Comparison of ENCODE assay signal across 1 cellular context in genomic region chr1:23149110-23149509, GRCh38.
TF ChIP-seq lines count a peak whose summit lies in the region.

No MANE protein-coding gene starts in this region.

TF ChIP-seq in HepG2, 621 proteins besides CTCF, POLR2A, EP300 and RAD21 (continued from another document and continues in another):
- TF ChIP-seq ZNF710 (CRISPR knock-in tag; IDR thresholded peaks at IDR 0.05; ENCODE audit: borderline replicate concordance) (peak; percentile 51; the same call in 1 of the 2 replicates), CREM (IDR thresholded peaks at IDR 0.05) (no peak), CREM (CRISPR knock-in tag; IDR thresholded peaks at IDR 0.05) (no peak), ARNTL (CRISPR knock-in tag; IDR thresholded peaks at IDR 0.05) (no peak), RXRA (CRISPR knock-in tag; IDR thresholded peaks at IDR 0.05) (no peak), ZNF317 (CRISPR knock-in tag; IDR thresholded peaks at IDR 0.05) (no peak), SSRP1 (CRISPR knock-in tag; IDR thresholded peaks at IDR 0.05) (no peak), PHF21A (CRISPR knock-in tag; IDR thresholded peaks at IDR 0.05) (no peak), SMAD1 (CRISPR knock-in tag; IDR thresholded peaks at IDR 0.05; ENCODE audit: borderline replicate concordance, low read depth) (no peak), ZNF501 (CRISPR knock-in tag; IDR thresholded peaks at IDR 0.05) (no peak), ZNF567 (CRISPR knock-in tag; IDR thresholded peaks at IDR 0.05; ENCODE audit: borderline replicate concordance) (no peak), ZNF121 (CRISPR knock-in tag; IDR thresholded peaks at IDR 0.05) (no peak), ATF7-NPFF (CRISPR knock-in tag; IDR thresholded peaks at IDR 0.05; ENCODE audit: low read depth) (no peak), CBX5 (CRISPR knock-in tag; IDR thresholded peaks at IDR 0.05; ENCODE audit: borderline replicate concordance) (no peak), KLF11 (CRISPR knock-in tag; IDR thresholded peaks at IDR 0.05) (no peak), TMF1 (CRISPR knock-in tag; IDR thresholded peaks at IDR 0.05; ENCODE audit: low read depth) (no peak), ZNF20 (CRISPR knock-in tag; IDR thresholded peaks at IDR 0.05) (no peak), ZNF34 (CRISPR knock-in tag; IDR thresholded peaks at IDR 0.05; ENCODE audit: borderline replicate concordance) (no peak), FOXO4 (CRISPR knock-in tag; conservative IDR thresholded peaks at IDR 0.05) (no peak), ZNF550 (CRISPR knock-in tag; IDR thresholded peaks at IDR 0.05; ENCODE audit: borderline replicate concordance) (no peak), RBM39 (IDR thresholded peaks at IDR 0.05; ENCODE audit: low read depth, low read length, poor library complexity, severe bottlenecking) (no peak), ZBTB7B (CRISPR knock-in tag; IDR thresholded peaks at IDR 0.05) (no peak), ATF2 (CRISPR knock-in tag; IDR thresholded peaks at IDR 0.05) (no peak), ZNF326 (CRISPR knock-in tag; IDR thresholded peaks at IDR 0.05; ENCODE audit: borderline replicate concordance) (no peak), PITX1 (CRISPR knock-in tag; IDR thresholded peaks at IDR 0.05) (0 out of 2 replicates have a peak, but pooled peaks have one; percentile 19), ZNF431 (CRISPR knock-in tag; IDR thresholded peaks at IDR 0.05; ENCODE audit: borderline replicate concordance, low read depth) (no peak), ELF3 (CRISPR knock-in tag; IDR thresholded peaks at IDR 0.05) (peak; percentile 53; the same call in 1 of the 2 replicates), ZMYM4 (CRISPR knock-in tag; IDR thresholded peaks at IDR 0.05) (peak; percentile 76), ZNF839 (CRISPR knock-in tag; IDR thresholded peaks at IDR 0.05; ENCODE audit: borderline replicate concordance) (no peak), ZIK1 (CRISPR knock-in tag; IDR thresholded peaks at IDR 0.05; ENCODE audit: borderline replicate concordance, low read depth) (no peak), SMARCC2 (IDR thresholded peaks at IDR 0.05) (no peak), U2AF1 (optimal IDR thresholded peaks at IDR 0.05; ENCODE audit: low read depth, low read length) (no peak), KAT8 (CRISPR knock-in tag; IDR thresholded peaks at IDR 0.05) (peak; percentile 33; the same call in 1 of the 2 replicates), SMARCE1 (IDR thresholded peaks at IDR 0.05; ENCODE audit: borderline replicate concordance) (no peak), XRCC5 (optimal IDR thresholded peaks at IDR 0.05; ENCODE audit: low read length) (no peak), ZNF205 (CRISPR knock-in tag; IDR thresholded peaks at IDR 0.05) (no peak), ZNF235 (CRISPR knock-in tag; IDR thresholded peaks at IDR 0.05; ENCODE audit: borderline replicate concordance) (no peak), FOXM1 (CRISPR knock-in tag; IDR thresholded peaks at IDR 0.05) (no peak), GABPA (IDR thresholded peaks at IDR 0.05; ENCODE audit: low read depth, low read length) (no peak), GABPA (CRISPR knock-in tag; IDR thresholded peaks at IDR 0.05; ENCODE audit: low read depth) (no peak), ISL2 (CRISPR knock-in tag; IDR thresholded peaks at IDR 0.05) (no peak), ZNF142 (CRISPR knock-in tag; IDR thresholded peaks at IDR 0.05) (no peak)
- TF ChIP-seq, protein P1, sequence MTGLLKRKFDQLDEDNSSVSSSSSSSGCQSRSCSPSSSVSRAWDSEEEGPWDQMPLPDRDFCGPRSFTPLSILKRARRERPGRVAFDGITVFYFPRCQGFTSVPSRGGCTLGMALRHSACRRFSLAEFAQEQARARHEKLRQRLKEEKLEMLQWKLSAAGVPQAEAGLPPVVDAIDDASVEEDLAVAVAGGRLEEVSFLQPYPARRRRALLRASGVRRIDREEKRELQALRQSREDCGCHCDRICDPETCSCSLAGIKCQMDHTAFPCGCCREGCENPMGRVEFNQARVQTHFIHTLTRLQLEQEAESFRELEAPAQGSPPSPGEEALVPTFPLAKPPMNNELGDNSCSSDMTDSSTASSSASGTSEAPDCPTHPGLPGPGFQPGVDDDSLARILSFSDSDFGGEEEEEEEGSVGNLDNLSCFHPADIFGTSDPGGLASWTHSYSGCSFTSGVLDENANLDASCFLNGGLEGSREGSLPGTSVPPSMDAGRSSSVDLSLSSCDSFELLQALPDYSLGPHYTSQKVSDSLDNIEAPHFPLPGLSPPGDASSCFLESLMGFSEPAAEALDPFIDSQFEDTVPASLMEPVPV (CRISPR knock-in tag; IDR thresholded peaks at IDR 0.05), result no peak
- TF ChIP-seq, protein P2, sequence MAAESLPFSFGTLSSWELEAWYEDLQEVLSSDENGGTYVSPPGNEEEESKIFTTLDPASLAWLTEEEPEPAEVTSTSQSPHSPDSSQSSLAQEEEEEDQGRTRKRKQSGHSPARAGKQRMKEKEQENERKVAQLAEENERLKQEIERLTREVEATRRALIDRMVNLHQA (CRISPR knock-in tag; IDR thresholded peaks at IDR 0.05), result no peak
- TF ChIP-seq, protein P3, sequence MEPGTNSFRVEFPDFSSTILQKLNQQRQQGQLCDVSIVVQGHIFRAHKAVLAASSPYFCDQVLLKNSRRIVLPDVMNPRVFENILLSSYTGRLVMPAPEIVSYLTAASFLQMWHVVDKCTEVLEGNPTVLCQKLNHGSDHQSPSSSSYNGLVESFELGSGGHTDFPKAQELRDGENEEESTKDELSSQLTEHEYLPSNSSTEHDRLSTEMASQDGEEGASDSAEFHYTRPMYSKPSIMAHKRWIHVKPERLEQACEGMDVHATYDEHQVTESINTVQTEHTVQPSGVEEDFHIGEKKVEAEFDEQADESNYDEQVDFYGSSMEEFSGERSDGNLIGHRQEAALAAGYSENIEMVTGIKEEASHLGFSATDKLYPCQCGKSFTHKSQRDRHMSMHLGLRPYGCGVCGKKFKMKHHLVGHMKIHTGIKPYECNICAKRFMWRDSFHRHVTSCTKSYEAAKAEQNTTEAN (CRISPR knock-in tag; conservative IDR thresholded peaks at IDR 0.05), result no peak
- TF ChIP-seq, protein P4, sequence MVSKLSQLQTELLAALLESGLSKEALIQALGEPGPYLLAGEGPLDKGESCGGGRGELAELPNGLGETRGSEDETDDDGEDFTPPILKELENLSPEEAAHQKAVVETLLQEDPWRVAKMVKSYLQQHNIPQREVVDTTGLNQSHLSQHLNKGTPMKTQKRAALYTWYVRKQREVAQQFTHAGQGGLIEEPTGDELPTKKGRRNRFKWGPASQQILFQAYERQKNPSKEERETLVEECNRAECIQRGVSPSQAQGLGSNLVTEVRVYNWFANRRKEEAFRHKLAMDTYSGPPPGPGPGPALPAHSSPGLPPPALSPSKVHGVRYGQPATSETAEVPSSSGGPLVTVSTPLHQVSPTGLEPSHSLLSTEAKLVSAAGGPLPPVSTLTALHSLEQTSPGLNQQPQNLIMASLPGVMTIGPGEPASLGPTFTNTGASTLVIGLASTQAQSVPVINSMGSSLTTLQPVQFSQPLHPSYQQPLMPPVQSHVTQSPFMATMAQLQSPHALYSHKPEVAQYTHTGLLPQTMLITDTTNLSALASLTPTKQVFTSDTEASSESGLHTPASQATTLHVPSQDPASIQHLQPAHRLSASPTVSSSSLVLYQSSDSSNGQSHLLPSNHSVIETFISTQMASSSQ (IDR thresholded peaks at IDR 0.05; ENCODE audit: low read depth), result peak; percentile 83
- TF ChIP-seq, protein P4 (CRISPR knock-in tag; IDR thresholded peaks at IDR 0.05; ENCODE audit: borderline replicate concordance), result no peak
- TF ChIP-seq, protein P5, sequence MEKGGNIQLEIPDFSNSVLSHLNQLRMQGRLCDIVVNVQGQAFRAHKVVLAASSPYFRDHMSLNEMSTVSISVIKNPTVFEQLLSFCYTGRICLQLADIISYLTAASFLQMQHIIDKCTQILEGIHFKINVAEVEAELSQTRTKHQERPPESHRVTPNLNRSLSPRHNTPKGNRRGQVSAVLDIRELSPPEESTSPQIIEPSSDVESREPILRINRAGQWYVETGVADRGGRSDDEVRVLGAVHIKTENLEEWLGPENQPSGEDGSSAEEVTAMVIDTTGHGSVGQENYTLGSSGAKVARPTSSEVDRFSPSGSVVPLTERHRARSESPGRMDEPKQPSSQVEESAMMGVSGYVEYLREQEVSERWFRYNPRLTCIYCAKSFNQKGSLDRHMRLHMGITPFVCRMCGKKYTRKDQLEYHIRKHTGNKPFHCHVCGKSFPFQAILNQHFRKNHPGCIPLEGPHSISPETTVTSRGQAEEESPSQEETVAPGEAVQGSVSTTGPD (CRISPR knock-in tag; IDR thresholded peaks at IDR 0.05), result no peak
